ENCODE assay signal across 34 cellular contexts in genomic region chr15:50848349-50848748, GRCh38.
DNase-seq lines count a peak whose midpoint lies in the region; ATAC-seq, FAIRE-seq and TF ChIP-seq lines count a peak whose summit lies in the region.
"Had no signal": no experiment of that assay in that cellular context is flagged by ENCODE, and none has a peak within 500 bp of the region (broad histone marks: within the 10 kb centered on the region; RNA-seq: fewer than 3 reads in every experiment).

No MANE protein-coding gene starts in this region.

- H3K36me3 Mint-ChIP-seq in Caco-2 (ENCODE audit: insufficient read depth, unreplicated experiment): no peaks in the 10 kb centered on the region
- H3K36me3 Mint-ChIP-seq: CD14-positive monocyte; CD4-positive, CD25-positive, alpha-beta regulatory T cell; CD8-positive, alpha-beta T cell had no signal

- peaks cover 10% of the 10 kb centered on the region for H3K9me3 Mint-ChIP-seq in Caco-2 (ENCODE audit: unreplicated experiment)

- FAIRE-seq in HepG2 (lab: Jason Lieb, UNC): no peak
- FAIRE-seq in K562 (lab: Jason Lieb, UNC): no peak
- FAIRE-seq: A204.1, A549, D721Med had no signal

- intact Hi-C loops in HepG2 (cut with micrococcal nuclease; ENCODE audit: unreplicated experiment) (no loop called here), right lobe of liver (cut with DNase I) (no loop called here), K562 (cut with micrococcal nuclease) (no loop called here), Caco-2 (cut with micrococcal nuclease; ENCODE audit: unreplicated experiment) (no loop called here), uterus (cut with DNase I; ENCODE audit: low total_unique reads) (no loop called here)

- no peaks in the 10 kb centered on the region for H3K27me3 Mint-ChIP-seq in Caco-2 (ENCODE audit: insufficient read depth, unreplicated experiment)
- H3K27me3 Mint-ChIP-seq: CD4-positive, alpha-beta memory T cell had no signal

- H3K27ac ChIP-seq in HepG2 (ENCODE audit: extremely low read length, insufficient read depth, low read length) (no peak overlapping the region), right lobe of liver (no peak overlapping the region), K562 (ENCODE audit: extremely low read depth, low read depth, low read length) (no peak overlapping the region), liver (ENCODE audit: low read depth in 1 of 2, low read length in 2 of 2) (no peak overlapping the region), uterus (no peak overlapping the region)
- H3K27ac ChIP-seq: 22Rv1; A549; BLaER1; BLaER1 treated with 17β-estradiol and CSF1 and Interleukin-3, amounts not matched to agents 10 nM and 100 nM; C4-2B had no signal

- H3K36me3 ChIP-seq in HepG2 (replicated peaks in 1 of 2; ENCODE audit: control insufficient read depth in 1 of 2, insufficient read depth in 2 of 2, low read length in 2 of 2) (no peaks in the 10 kb centered on the region), right lobe of liver (no peaks in the 10 kb centered on the region), K562 (ENCODE audit: control insufficient read depth, insufficient read depth, low read length) (no peaks in the 10 kb centered on the region), liver (ENCODE audit: control insufficient read depth in 4 of 4, insufficient read depth in 3 of 4, low read depth in 1 of 4, low read length in 3 of 4) (no peaks in the 10 kb centered on the region), Caco-2 (ENCODE audit: control insufficient read depth, insufficient read depth, low read length) (no peaks in the 10 kb centered on the region), uterus (no peaks in the 10 kb centered on the region)
- H3K36me3 ChIP-seq: BE2C; BLaER1; BLaER1 treated with 17β-estradiol and CSF1 and Interleukin-3, amounts not matched to agents 10 nM and 100 nM had no signal

- CTCF ChIA-PET in HepG2 (lab: Yijun Ruan, JAX; ENCODE audit: low intra/inter-chr PET ratio, low total read pairs): no interaction called here
- CTCF ChIA-PET in K562 (lab: Yijun Ruan, JAX; ENCODE audit: low intra/inter-chr PET ratio): interaction anchor here (0.7 kb wide), 1 partner anchor 929 kb away, joined by 3 read pairs; no protein-coding TSS in a partner anchor
- CTCF ChIA-PET in Caco-2 (lab: Charles Lee): no interaction called here

- H3K4me1 ChIP-seq in HepG2 (ENCODE audit: insufficient read depth, low read length) (peaks cover 6% of the 10 kb centered on the region), right lobe of liver (peaks cover 0 to 8% (median 0%) of the 10 kb centered on the region in 4 donors), K562 (replicated peaks in 1 of 2; ENCODE audit: control insufficient read depth in 2 of 2, insufficient read depth in 2 of 2, low read length in 2 of 2) (no peaks in the 10 kb centered on the region; a peak in 1 of 5 replicates), liver (ENCODE audit: control insufficient read depth in 4 of 4, insufficient read depth in 4 of 4, low read length in 3 of 4) (no peaks in the 10 kb centered on the region), Caco-2 (no peaks in the 10 kb centered on the region), uterus (no peaks in the 10 kb centered on the region)
- H3K4me1 ChIP-seq: A549; BE2C; BLaER1; BLaER1 treated with 17β-estradiol and CSF1 and Interleukin-3, amounts not matched to agents 10 nM and 100 nM had no signal

- H3K9me3 ChIP-seq in HepG2 (ENCODE audit: low read length) (no peaks in the 10 kb centered on the region), right lobe of liver (no peaks in the 10 kb centered on the region), K562 (replicated peaks; ENCODE audit: control insufficient read depth, insufficient read depth, low read depth, low read length) (no peaks in the 10 kb centered on the region), liver (ENCODE audit: control insufficient read depth in 4 of 4, low read length in 3 of 4) (no peaks in the 10 kb centered on the region), Caco-2 (0 out of 2 replicates have a peak, but pooled peaks cover 3% of the 10 kb centered on the region), uterus (no peaks in the 10 kb centered on the region)
- H3K9me3 ChIP-seq: BE2C had no signal

- H3K9ac ChIP-seq in HepG2 (ENCODE audit: insufficient read depth, low read depth, low read length) (no peak overlapping the region), K562 (ENCODE audit: insufficient read depth in 1 of 2, low read depth in 2 of 2, low read length in 2 of 2) (no peak overlapping the region), liver (ENCODE audit: low read depth in 1 of 2, low read length in 2 of 2) (no peak overlapping the region)
- H3K9ac ChIP-seq: BLaER1; BLaER1 treated with 17β-estradiol and CSF1 and Interleukin-3, amounts not matched to agents 10 nM and 100 nM had no signal

- H3K9me1 ChIP-seq in K562 (ENCODE audit: control insufficient read depth, insufficient read depth, low read length): no peaks in the 10 kb centered on the region

- BruUV-seq in HepG2 (replicated peaks; lab: Mats Ljungman, UMichigan): no TSS peak
- BruUV-seq in K562 (replicated peaks; lab: Mats Ljungman, UMichigan): no TSS peak
- no TSS peak for BruUV-seq in Caco-2 (replicated peaks; lab: Mats Ljungman, UMichigan)

- no peak overlapping the region for H3K4me3 Mint-ChIP-seq in Caco-2 (ENCODE audit: unreplicated experiment)
- H3K4me3 Mint-ChIP-seq: B cell; CD14-positive monocyte; CD4-positive, alpha-beta memory T cell; CD4-positive, alpha-beta T cell; CD4-positive, CD25-positive, alpha-beta regulatory T cell; CD8-positive, alpha-beta memory T cell; CD8-positive, alpha-beta T cell had no signal

- TF ChIP-seq EP300 in HepG2 (IDR thresholded peaks at IDR 0.05; ENCODE audit: low read depth in 2 of 2, low read length in 2 of 2) (no peak), HepG2 (CRISPR knock-in tag; IDR thresholded peaks at IDR 0.05; ENCODE audit: borderline replicate concordance) (no peak), K562 (IDR thresholded peaks at IDR 0.05; ENCODE audit: low read length) (no peak)

- H3K27ac Mint-ChIP-seq in Caco-2 (ENCODE audit: unreplicated experiment): no peak overlapping the region
- H3K27ac Mint-ChIP-seq: B cell; CD14-positive monocyte; CD4-positive, alpha-beta memory T cell; CD4-positive, alpha-beta T cell; CD8-positive, alpha-beta memory T cell; CD8-positive, alpha-beta T cell had no signal

- no peak overlapping the region for H2AFZ ChIP-seq in HepG2 (ENCODE audit: low read length)
- no peak overlapping the region for H2AFZ ChIP-seq in K562 (ENCODE audit: low read depth, low read length)

- TF ChIP-seq CTCF in HepG2 (CRISPR knock-in tag; IDR thresholded peaks at IDR 0.05): no peak
- no peak for TF ChIP-seq CTCF in right lobe of liver (IDR thresholded peaks at IDR 0.05)
- no peak for TF ChIP-seq CTCF in K562 (IDR thresholded peaks at IDR 0.05 in 2 of 3, conservative IDR thresholded peaks at IDR 0.05 in 1 of 3; ENCODE audit: insufficient read depth in 2 of 3, low read depth in 1 of 3, low read length in 3 of 3)
- no peak for TF ChIP-seq CTCF in liver (IDR thresholded peaks at IDR 0.05; ENCODE audit: low read depth, low read length, missing input control)
- TF ChIP-seq CTCF in Caco-2 (IDR thresholded peaks at IDR 0.05; ENCODE audit: insufficient read depth in 1 of 2, low read depth in 1 of 2, low read length in 1 of 2, severe bottlenecking in 1 of 2, unreplicated experiment in 1 of 2): no peak
- no peak for TF ChIP-seq CTCF in uterus (IDR thresholded peaks at IDR 0.05)

- H3K4me3 ChIP-seq in HepG2 (replicated peaks in 1 of 3; ENCODE audit: insufficient read depth in 1 of 3, low read depth in 2 of 3, low read length in 3 of 3): no peak overlapping the region
- H3K4me3 ChIP-seq in right lobe of liver: no peak overlapping the region
- H3K4me3 ChIP-seq in K562: no peak overlapping the region
- no peak overlapping the region for H3K4me3 ChIP-seq in liver (ENCODE audit: low read depth in 1 of 3, low read length in 3 of 3)
- no peak overlapping the region for H3K4me3 ChIP-seq in Caco-2 (ENCODE audit: low read depth, low read length)
- no peak overlapping the region for H3K4me3 ChIP-seq in uterus
- H3K4me3 ChIP-seq: A549; BLaER1; BLaER1 treated with 17β-estradiol and CSF1 and Interleukin-3, amounts not matched to agents 10 nM and 100 nM had no signal

- no peak for TF ChIP-seq POLR2A in HepG2 (IDR thresholded peaks at IDR 0.05; ENCODE audit: insufficient read depth in 1 of 2, low read depth in 2 of 2, low read length in 2 of 2)
- no peak for TF ChIP-seq POLR2A in right lobe of liver (IDR thresholded peaks at IDR 0.05)
- TF ChIP-seq POLR2A in K562 (conservative IDR thresholded peaks at IDR 0.05): no peak
- TF ChIP-seq POLR2A in uterus (IDR thresholded peaks at IDR 0.05): no peak

- ATAC-seq in HepG2 (no peak), right lobe of liver (no peak), K562 (no peak)
- ATAC-seq: A549; CD8-positive, alpha-beta T cell had no signal

- TF ChIP-seq RAD21 in HepG2 (CRISPR knock-in tag; IDR thresholded peaks at IDR 0.05) (no peak), K562 (CRISPR knock-in tag; conservative IDR thresholded peaks at IDR 0.05 in 1 of 2, IDR thresholded peaks at IDR 0.05 in 1 of 2) (no peak), liver (IDR thresholded peaks at IDR 0.05) (no peak)

- H3K27me3 ChIP-seq in HepG2 (ENCODE audit: control insufficient read depth in 1 of 2, insufficient read depth in 2 of 2, low read length in 2 of 2) (no peaks in the 10 kb centered on the region), right lobe of liver (no peaks in the 10 kb centered on the region), K562 (ENCODE audit: control insufficient read depth in 2 of 2, insufficient read depth in 2 of 2, low read length in 2 of 2) (no peaks in the 10 kb centered on the region), liver (ENCODE audit: control insufficient read depth in 4 of 4, insufficient read depth in 4 of 4, low read length in 3 of 4) (no peaks in the 10 kb centered on the region), Caco-2 (replicated peaks; ENCODE audit: control insufficient read depth, insufficient read depth, low read length) (no peaks in the 10 kb centered on the region), uterus (no peaks in the 10 kb centered on the region)
- H3K27me3 ChIP-seq: BLaER1; BLaER1 treated with 17β-estradiol and CSF1 and Interleukin-3, amounts not matched to agents 10 nM and 100 nM had no signal

- H3K4me1 Mint-ChIP-seq in Caco-2 (ENCODE audit: low read depth, unreplicated experiment): peaks cover 7% of the 10 kb centered on the region
- H3K4me1 Mint-ChIP-seq: B cell; CD14-positive monocyte; CD4-positive, alpha-beta memory T cell; CD4-positive, CD25-positive, alpha-beta regulatory T cell; CD8-positive, alpha-beta memory T cell had no signal

- in situ Hi-C loops in HepG2 (cut with HindIII; ENCODE audit: extremely low pct_ligation_motif_present, low pct_unique_long_range_greater_than_20kb): no loop called here
- in situ Hi-C loops in K562 (cut with MboI): no loop called here

- DNase-seq in HepG2 (ENCODE audit: low spot score) (no peak), right lobe of liver (no peak), K562 (ENCODE audit: extremely low read depth in 1 of 4, low spot score in 3 of 4) (no peak), Caco-2 (no peak), uterus (no peak)
- DNase-seq: 8988T; ACHN; AML-193; BE2C; C1 segment of cervical spinal cord; Calu3; CD4-positive, alpha-beta memory T cell; CD4-positive, alpha-beta T cell; CD4-positive, CD25-positive, alpha-beta regulatory T cell; CD8-positive, alpha-beta memory T cell; CD8-positive, alpha-beta T cell; COR-L47; DMS 273 treated with DMSO at 0.1 percent for 48 hours; DMS153; DMS53; DMS79; DMS79 treated with DMSO at 0.1 percent for 48 hours; DND-41; EL had no signal

- H3K79me2 ChIP-seq in HepG2 (ENCODE audit: insufficient read depth, low read length) (no peaks in the 10 kb centered on the region), K562 (ENCODE audit: control insufficient read depth, insufficient read depth, low read length) (no peaks in the 10 kb centered on the region)

- POLR2A ChIA-PET in HepG2 (lab: Yijun Ruan, JAX) (no interaction called here), K562 (lab: Yijun Ruan, JAX) (no interaction called here), Caco-2 (lab: Charles Lee) (no interaction called here)

- H4K20me1 ChIP-seq in HepG2 (ENCODE audit: insufficient read depth, low read length) (no peaks in the 10 kb centered on the region), K562 (replicated peaks; ENCODE audit: control insufficient read depth, insufficient read depth, low read length) (no peaks in the 10 kb centered on the region)
- H4K20me1 ChIP-seq: BLaER1; BLaER1 treated with 17β-estradiol and CSF1 and Interleukin-3, amounts not matched to agents 10 nM and 100 nM had no signal

- H3K4me2 ChIP-seq in HepG2 (ENCODE audit: low read depth, low read length) (no peak overlapping the region), K562 (ENCODE audit: insufficient read depth, low read length) (no peak overlapping the region)
- H3K4me2 ChIP-seq: A549; BLaER1; BLaER1 treated with 17β-estradiol and CSF1 and Interleukin-3, amounts not matched to agents 10 nM and 100 nM had no signal

Comparison
In these comparisons a context has a peak if more than half of its experiments do, and no peak if none do; other contexts are left out.
1. Of the 241 proteins assayed by ChIP-seq in both HepG2 and K562: peak only in HepG2: GATAD2A, KAT2B and NFIC; only in K562: none; in both: none; in neither: 237; mixed calls (peak in some experiments, not most) for 1.